Comparison of ENCODE assay signal across 8 cellular contexts in the genomic region with DNA sequence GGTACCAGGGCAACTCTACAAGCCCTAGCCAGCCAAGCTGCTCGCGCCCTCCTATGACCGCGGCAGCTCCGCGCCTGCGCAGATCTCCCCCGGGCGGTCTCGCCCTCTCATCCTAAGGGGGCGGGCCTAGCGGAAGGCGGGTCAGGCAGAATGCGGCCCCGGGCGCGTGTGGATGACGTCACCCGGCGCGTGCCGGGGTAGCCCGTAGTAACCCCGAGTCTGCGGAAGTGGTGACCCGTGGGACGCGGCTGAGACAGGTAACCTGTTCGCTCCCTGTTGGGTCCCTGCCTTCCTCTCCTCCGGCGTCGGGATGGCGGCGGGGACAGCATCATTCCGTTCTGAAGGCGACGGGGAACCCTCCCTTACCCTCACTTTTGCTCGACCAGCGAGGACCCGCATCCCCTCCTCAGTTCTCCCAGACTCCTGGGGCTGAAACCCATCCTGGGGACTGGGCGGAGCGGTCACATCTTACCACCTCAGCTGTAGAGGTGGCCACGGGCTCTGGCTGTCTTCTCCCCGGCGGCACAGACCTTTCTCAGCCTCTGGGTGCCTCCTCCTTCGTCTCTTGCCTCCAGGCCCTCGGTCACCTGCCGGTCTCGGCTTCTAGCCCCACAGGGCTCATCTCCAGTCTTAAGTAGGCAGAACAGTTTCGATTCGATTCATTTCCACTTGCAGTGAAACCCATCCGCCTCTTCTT. TPM values are rescaled to one million over a fixed set of nuclear protein-coding genes. Genes with fewer than 3 reads are reported as not detected.
A peak's percentile ranks its signal among the peaks of the same experiment; 100 is the strongest.
DNase-seq lines count a peak whose midpoint lies in the region; ATAC-seq lines count a peak whose summit lies in the region.

Gene AOPEP, plus strand, starts transcription at position 205 of the 697 bp plus-strand sequence. CDS start 33,085 bp downstream, outside the sequence.

- H3K9me3 Mint-ChIP-seq in dendritic cell treated with granulocyte-macrophage colony-stimulating factor and Interleukin-4, amounts not matched to agents 40 ng/mL and 50 ng/mL, for 4 days: no peaks in the 10 kb centered on the region

- H3K4me3 Mint-ChIP-seq in dendritic cell treated with granulocyte-macrophage colony-stimulating factor and Interleukin-4, amounts not matched to agents 40 ng/mL and 50 ng/mL, for 4 days: peak within 1 kb of the TSS; percentile 85

- peaks cover 2% of the 10 kb centered on the region for H3K27me3 Mint-ChIP-seq in dendritic cell treated with granulocyte-macrophage colony-stimulating factor and Interleukin-4, amounts not matched to agents 40 ng/mL and 50 ng/mL, for 4 days

- ATAC-seq in GM19351 (IDR thresholded peaks at IDR 0.05; ENCODE audit: unreplicated experiment): peak; percentile 96
- ATAC-seq in HG03521 (IDR thresholded peaks at IDR 0.05; ENCODE audit: unreplicated experiment): peak; percentile 99
- ATAC-seq in left lobe of liver: peak; percentile 99

- H3K4me2 ChIP-seq in BLaER1 treated with 17β-estradiol and CSF1 and Interleukin-3, amounts not matched to agents 10 nM and 100 nM: peak within 1 kb of the TSS; percentile 80 to 96 (median 91)

- H3K9me3 ChIP-seq in BLaER1 treated with 17β-estradiol and CSF1 and Interleukin-3, amounts not matched to agents 10 nM and 100 nM (replicated peaks in 1 of 11): peaks cover 0 to 6% (median 4%) of the 10 kb centered on the region in 11 experiments; a peak in 9 of 22 replicates

- peak within 1 kb of the TSS; percentile 79 to 98 (median 91) for H3K4me3 ChIP-seq in BLaER1 treated with 17β-estradiol and CSF1 and Interleukin-3, amounts not matched to agents 10 nM and 100 nM

- no peaks in the 10 kb centered on the region for H4K20me1 ChIP-seq in BLaER1 treated with 17β-estradiol and CSF1 and Interleukin-3, amounts not matched to agents 10 nM and 100 nM

- peaks cover 9 to 16% (median 12%) of the 10 kb centered on the region in 10 experiments; a peak in 18 of 20 replicates for H3K4me1 ChIP-seq in BLaER1 treated with 17β-estradiol and CSF1 and Interleukin-3, amounts not matched to agents 10 nM and 100 nM

- DNase-seq in NCI-H748 (lab: John Stamatoyannopoulos, UW; ENCODE audit: unreplicated experiment): peak; percentile 98
- peak; percentile 99 for DNase-seq in activated CD4-positive, alpha-beta T cell treated with anti-CD3 and anti-CD28 coated beads, Interleukin-2, amount 50 U/mL, for 1 hour
- DNase-seq in left lobe of liver (ENCODE audit: low spot score): peak; percentile 99
- DNase-seq in stimulated activated CD4-positive, alpha-beta T cell treated with anti-CD3 and anti-CD28 coated beads, Interleukin-2, amount 100 ng/mL, for 4 hours (ENCODE audit: low read depth): peak; percentile 99

- H3K27ac ChIP-seq in BLaER1 treated with 17β-estradiol and CSF1 and Interleukin-3, amounts not matched to agents 10 nM and 100 nM: peak within 1 kb of the TSS; percentile 76 to 94 (median 82)

- peaks cover 17% of the 10 kb centered on the region for H3K4me1 Mint-ChIP-seq in dendritic cell treated with granulocyte-macrophage colony-stimulating factor and Interleukin-4, amounts not matched to agents 40 ng/mL and 50 ng/mL, for 4 days (ENCODE audit: low read depth)

- H3K36me3 ChIP-seq in BLaER1 treated with 17β-estradiol and CSF1 and Interleukin-3, amounts not matched to agents 10 nM and 100 nM: no peaks in the 10 kb centered on the region

- H3K27me3 ChIP-seq in BLaER1 treated with 17β-estradiol and CSF1 and Interleukin-3, amounts not matched to agents 10 nM and 100 nM: no peaks in the 10 kb centered on the region

- peak within 1 kb of the TSS; percentile 92 for H3K27ac Mint-ChIP-seq in dendritic cell treated with granulocyte-macrophage colony-stimulating factor and Interleukin-4, amounts not matched to agents 40 ng/mL and 50 ng/mL, for 4 days

- H3K9ac ChIP-seq in BLaER1 treated with 17β-estradiol and CSF1 and Interleukin-3, amounts not matched to agents 10 nM and 100 nM: peak within 1 kb of the TSS; percentile 80 to 91 (median 86)

- intact Hi-C loops in dendritic cell treated with granulocyte-macrophage colony-stimulating factor and Interleukin-4, amounts not matched to agents 40 ng/mL and 50 ng/mL, for 4 days (cut with micrococcal nuclease): loop anchor here (2.0 to 10.0 kb wide), 2 partner anchors 72 to 590 kb away; partner anchors contain the start of gene FANCC

- H3K36me3 Mint-ChIP-seq in dendritic cell treated with granulocyte-macrophage colony-stimulating factor and Interleukin-4, amounts not matched to agents 40 ng/mL and 50 ng/mL, for 4 days (ENCODE audit: low read depth): peaks cover 7% of the 10 kb centered on the region

RNA-seq across cellular contexts. Expression of gene AOPEP, which starts in this region (rescaled TPM):
- 75.5 TPM for total RNA-seq in left lobe of liver

Comparison
In these comparisons a context has a peak if more than half of its experiments do, and no peak if none do; other contexts are left out.
1. Peak in every context shown above with its lines: DNase-seq, ATAC-seq, H3K4me3 ChIP-seq and H3K27ac ChIP-seq.